In the genomic region with DNA sequence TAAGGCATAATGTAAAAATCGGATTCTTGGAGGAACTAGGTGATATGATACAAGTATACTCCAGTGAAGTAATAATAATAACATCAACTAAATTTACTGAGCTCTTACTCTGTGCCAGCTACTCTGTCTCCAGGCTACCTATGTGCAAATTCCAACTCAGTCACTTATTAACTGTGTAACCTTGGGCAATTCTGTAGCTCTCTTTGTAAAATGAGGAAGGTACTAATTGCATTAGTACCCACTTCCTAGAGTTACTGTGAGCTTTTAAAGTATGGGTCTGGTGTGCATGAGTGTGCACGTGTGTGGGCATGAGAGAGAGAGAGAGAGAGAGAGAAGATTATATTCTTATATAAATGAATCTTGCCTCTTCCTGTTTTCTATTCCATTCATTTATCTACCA, we compare ENCODE assay signal across 1 cellular context.
TF ChIP-seq lines count a peak whose summit lies in the region.

No MANE protein-coding gene starts in this region.

TF ChIP-seq in HepG2, 621 proteins besides CTCF, POLR2A, EP300 and RAD21 (continued from another document and continues in another):
- no peak for TF ChIP-seq SIN3B (IDR thresholded peaks at IDR 0.05; ENCODE audit: low read length)
- no peak for TF ChIP-seq TRIM24 (CRISPR knock-in tag; IDR thresholded peaks at IDR 0.05)
- peak; percentile 50; the same call in 1 of the 2 replicates for TF ChIP-seq HNF4A (CRISPR knock-in tag; IDR thresholded peaks at IDR 0.05)
- no peak for TF ChIP-seq MBD4 (IDR thresholded peaks at IDR 0.05; ENCODE audit: borderline replicate concordance, low read length)
- peak; percentile 50; the same call in 1 of the 2 replicates for TF ChIP-seq ELF3 (CRISPR knock-in tag; IDR thresholded peaks at IDR 0.05)
- TF ChIP-seq, protein P1, sequence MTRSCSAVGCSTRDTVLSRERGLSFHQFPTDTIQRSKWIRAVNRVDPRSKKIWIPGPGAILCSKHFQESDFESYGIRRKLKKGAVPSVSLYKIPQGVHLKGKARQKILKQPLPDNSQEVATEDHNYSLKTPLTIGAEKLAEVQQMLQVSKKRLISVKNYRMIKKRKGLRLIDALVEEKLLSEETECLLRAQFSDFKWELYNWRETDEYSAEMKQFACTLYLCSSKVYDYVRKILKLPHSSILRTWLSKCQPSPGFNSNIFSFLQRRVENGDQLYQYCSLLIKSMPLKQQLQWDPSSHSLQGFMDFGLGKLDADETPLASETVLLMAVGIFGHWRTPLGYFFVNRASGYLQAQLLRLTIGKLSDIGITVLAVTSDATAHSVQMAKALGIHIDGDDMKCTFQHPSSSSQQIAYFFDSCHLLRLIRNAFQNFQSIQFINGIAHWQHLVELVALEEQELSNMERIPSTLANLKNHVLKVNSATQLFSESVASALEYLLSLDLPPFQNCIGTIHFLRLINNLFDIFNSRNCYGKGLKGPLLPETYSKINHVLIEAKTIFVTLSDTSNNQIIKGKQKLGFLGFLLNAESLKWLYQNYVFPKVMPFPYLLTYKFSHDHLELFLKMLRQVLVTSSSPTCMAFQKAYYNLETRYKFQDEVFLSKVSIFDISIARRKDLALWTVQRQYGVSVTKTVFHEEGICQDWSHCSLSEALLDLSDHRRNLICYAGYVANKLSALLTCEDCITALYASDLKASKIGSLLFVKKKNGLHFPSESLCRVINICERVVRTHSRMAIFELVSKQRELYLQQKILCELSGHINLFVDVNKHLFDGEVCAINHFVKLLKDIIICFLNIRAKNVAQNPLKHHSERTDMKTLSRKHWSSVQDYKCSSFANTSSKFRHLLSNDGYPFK (CRISPR knock-in tag; IDR thresholded peaks at IDR 0.05; ENCODE audit: borderline replicate concordance): no peak
- TF ChIP-seq ZNF510 (CRISPR knock-in tag; IDR thresholded peaks at IDR 0.05; ENCODE audit: low read depth): no peak
- no peak for TF ChIP-seq ZNF431 (CRISPR knock-in tag; IDR thresholded peaks at IDR 0.05; ENCODE audit: borderline replicate concordance, low read depth)
- no peak for TF ChIP-seq ZKSCAN8 (CRISPR knock-in tag; IDR thresholded peaks at IDR 0.05; ENCODE audit: borderline replicate concordance)
- TF ChIP-seq ZNF616 (CRISPR knock-in tag; IDR thresholded peaks at IDR 0.05; ENCODE audit: low read depth): no peak
- no peak for TF ChIP-seq ZNF576 (CRISPR knock-in tag; IDR thresholded peaks at IDR 0.05)
- TF ChIP-seq LCORL (IDR thresholded peaks at IDR 0.05): no peak
- TF ChIP-seq LCORL (CRISPR knock-in tag; IDR thresholded peaks at IDR 0.05): no peak
- TF ChIP-seq FOXM1 (CRISPR knock-in tag; IDR thresholded peaks at IDR 0.05): no peak
- TF ChIP-seq RBAK (CRISPR knock-in tag; IDR thresholded peaks at IDR 0.05): no peak
- no peak for TF ChIP-seq ZNF142 (CRISPR knock-in tag; IDR thresholded peaks at IDR 0.05)
- no peak for TF ChIP-seq PAX8 (CRISPR knock-in tag; IDR thresholded peaks at IDR 0.05; ENCODE audit: borderline replicate concordance)
- TF ChIP-seq, protein P2, sequence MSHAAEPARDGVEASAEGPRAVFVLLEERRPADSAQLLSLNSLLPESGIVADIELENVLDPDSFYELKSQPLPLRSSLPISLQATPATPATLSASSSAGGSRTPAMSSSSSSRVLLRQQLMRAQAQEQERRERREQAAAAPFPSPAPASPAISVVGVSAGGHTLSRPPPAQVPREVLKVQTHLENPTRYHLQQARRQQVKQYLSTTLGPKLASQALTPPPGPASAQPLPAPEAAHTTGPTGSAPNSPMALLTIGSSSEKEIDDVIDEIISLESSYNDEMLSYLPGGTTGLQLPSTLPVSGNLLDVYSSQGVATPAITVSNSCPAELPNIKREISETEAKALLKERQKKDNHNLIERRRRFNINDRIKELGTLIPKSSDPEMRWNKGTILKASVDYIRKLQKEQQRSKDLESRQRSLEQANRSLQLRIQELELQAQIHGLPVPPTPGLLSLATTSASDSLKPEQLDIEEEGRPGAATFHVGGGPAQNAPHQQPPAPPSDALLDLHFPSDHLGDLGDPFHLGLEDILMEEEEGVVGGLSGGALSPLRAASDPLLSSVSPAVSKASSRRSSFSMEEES (CRISPR knock-in tag; IDR thresholded peaks at IDR 0.05): no peak
- TF ChIP-seq, protein P3, sequence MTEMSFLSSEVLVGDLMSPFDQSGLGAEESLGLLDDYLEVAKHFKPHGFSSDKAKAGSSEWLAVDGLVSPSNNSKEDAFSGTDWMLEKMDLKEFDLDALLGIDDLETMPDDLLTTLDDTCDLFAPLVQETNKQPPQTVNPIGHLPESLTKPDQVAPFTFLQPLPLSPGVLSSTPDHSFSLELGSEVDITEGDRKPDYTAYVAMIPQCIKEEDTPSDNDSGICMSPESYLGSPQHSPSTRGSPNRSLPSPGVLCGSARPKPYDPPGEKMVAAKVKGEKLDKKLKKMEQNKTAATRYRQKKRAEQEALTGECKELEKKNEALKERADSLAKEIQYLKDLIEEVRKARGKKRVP (CRISPR knock-in tag; IDR thresholded peaks at IDR 0.05): no peak
- TF ChIP-seq REPIN1 (CRISPR knock-in tag; IDR thresholded peaks at IDR 0.05; ENCODE audit: borderline replicate concordance, low read depth): peak; percentile 27; the same call in 1 of the 2 replicates
- no peak for TF ChIP-seq SNAPC2 (CRISPR knock-in tag; IDR thresholded peaks at IDR 0.05)
- TF ChIP-seq ZNF891 (CRISPR knock-in tag; IDR thresholded peaks at IDR 0.05): no peak
- no peak for TF ChIP-seq U2AF2 (IDR thresholded peaks at IDR 0.05; ENCODE audit: low read depth, low read length)
- peak; percentile 7; the same call in 1 of the 2 replicates for TF ChIP-seq FOXA3 (CRISPR knock-in tag; IDR thresholded peaks at IDR 0.05)
- TF ChIP-seq, protein P4, sequence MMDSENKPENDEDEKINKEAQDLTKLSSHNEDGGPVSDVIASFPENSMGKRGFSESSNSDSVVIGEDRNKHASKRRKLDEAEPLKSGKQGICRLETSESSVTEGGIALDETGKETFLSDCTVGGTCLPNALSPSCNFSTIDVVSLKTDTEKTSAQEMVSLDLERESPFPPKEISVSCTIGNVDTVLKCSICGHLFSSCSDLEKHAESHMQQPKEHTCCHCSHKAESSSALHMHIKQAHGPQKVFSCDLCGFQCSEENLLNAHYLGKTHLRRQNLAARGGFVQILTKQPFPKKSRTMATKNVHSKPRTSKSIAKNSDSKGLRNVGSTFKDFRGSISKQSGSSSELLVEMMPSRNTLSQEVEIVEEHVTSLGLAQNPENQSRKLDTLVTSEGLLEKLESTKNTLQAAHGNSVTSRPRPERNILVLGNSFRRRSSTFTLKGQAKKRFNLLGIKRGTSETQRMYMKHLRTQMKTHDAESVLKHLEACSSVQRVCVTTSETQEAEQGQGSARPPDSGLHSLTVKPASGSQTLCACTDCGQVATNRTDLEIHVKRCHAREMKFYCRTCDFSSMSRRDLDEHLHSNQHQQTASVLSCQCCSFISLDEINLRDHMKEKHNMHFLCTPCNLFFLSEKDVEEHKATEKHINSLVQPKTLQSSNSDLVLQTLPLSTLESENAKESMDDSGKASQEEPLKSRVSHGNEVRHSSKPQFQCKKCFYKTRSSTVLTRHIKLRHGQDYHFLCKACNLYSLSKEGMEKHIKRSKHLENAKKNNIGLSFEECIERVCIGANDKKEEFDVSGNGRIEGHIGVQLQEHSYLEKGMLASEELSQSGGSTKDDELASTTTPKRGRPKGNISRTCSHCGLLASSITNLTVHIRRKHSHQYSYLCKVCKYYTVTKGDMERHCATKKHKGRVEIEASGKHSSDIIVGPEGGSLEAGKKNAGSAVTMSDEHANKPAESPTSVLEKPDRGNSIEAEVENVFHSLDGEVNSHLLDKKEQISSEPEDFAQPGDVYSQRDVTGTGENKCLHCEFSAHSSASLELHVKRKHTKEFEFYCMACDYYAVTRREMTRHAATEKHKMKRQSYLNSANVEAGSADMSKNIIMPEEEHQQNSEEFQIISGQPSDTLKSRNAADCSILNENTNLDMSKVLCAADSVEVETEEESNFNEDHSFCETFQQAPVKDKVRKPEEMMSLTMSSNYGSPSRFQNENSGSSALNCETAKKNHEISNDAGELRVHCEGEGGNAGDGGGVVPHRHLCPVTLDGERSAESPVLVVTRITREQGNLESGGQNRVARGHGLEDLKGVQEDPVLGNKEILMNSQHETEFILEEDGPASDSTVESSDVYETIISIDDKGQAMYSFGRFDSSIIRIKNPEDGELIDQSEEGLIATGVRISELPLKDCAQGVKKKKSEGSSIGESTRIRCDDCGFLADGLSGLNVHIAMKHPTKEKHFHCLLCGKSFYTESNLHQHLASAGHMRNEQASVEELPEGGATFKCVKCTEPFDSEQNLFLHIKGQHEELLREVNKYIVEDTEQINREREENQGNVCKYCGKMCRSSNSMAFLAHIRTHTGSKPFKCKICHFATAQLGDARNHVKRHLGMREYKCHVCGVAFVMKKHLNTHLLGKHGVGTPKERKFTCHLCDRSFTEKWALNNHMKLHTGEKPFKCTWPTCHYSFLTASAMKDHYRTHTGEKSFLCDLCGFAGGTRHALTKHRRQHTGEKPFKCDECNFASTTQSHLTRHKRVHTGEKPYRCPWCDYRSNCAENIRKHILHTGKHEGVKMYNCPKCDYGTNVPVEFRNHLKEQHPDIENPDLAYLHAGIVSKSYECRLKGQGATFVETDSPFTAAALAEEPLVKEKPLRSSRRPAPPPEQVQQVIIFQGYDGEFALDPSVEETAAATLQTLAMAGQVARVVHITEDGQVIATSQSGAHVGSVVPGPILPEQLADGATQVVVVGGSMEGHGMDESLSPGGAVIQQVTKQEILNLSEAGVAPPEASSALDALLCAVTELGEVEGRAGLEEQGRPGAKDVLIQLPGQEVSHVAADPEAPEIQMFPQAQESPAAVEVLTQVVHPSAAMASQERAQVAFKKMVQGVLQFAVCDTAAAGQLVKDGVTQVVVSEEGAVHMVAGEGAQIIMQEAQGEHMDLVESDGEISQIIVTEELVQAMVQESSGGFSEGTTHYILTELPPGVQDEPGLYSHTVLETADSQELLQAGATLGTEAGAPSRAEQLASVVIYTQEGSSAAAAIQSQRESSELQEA (CRISPR knock-in tag; IDR thresholded peaks at IDR 0.05; ENCODE audit: not compliant biosample characterization): no peak
- no peak for TF ChIP-seq PITX1 (CRISPR knock-in tag; IDR thresholded peaks at IDR 0.05)
- no peak for TF ChIP-seq SP1 (IDR thresholded peaks at IDR 0.05)
- TF ChIP-seq SP1 (CRISPR knock-in tag; IDR thresholded peaks at IDR 0.05): no peak
- TF ChIP-seq ZFP36L1 (CRISPR knock-in tag; IDR thresholded peaks at IDR 0.05): no peak
- TF ChIP-seq NAIF1 (CRISPR knock-in tag; IDR thresholded peaks at IDR 0.05; ENCODE audit: borderline replicate concordance): no peak
- TF ChIP-seq ATF6 (CRISPR knock-in tag; conservative IDR thresholded peaks at IDR 0.05): no peak
- peak; percentile 87 for TF ChIP-seq ARNTL (CRISPR knock-in tag; IDR thresholded peaks at IDR 0.05)
- TF ChIP-seq HINFP (CRISPR knock-in tag; IDR thresholded peaks at IDR 0.05; ENCODE audit: low read depth): no peak
- no peak for TF ChIP-seq ATF7 (IDR thresholded peaks at IDR 0.05)
- no peak for TF ChIP-seq ATF7 (CRISPR knock-in tag; IDR thresholded peaks at IDR 0.05)
